ENCODE assay signal across 14 cellular contexts in genomic region chr11:2662430-2663299, GRCh38.
"Had no signal": no experiment of that assay in that cellular context is flagged by ENCODE, and none has a peak within 500 bp of the region (broad histone marks: within the 10 kb centered on the region; RNA-seq: fewer than 3 reads in every experiment).

No MANE protein-coding gene starts in this region.

- FAIRE-seq: colon had no signal

- H3K4me3 ChIP-seq: esophagus squamous epithelium, ovary, transverse colon had no signal

- ATAC-seq: activated naive CD4-positive, alpha-beta T cell treated with anti-CD3 and anti-CD28 coated beads, Interleukin-2, amount 50 U/mL, for 72 hours; activated T-cell treated with anti-CD3 and anti-CD28 coated beads, Interleukin-2, amount 50 U/mL, for 4 hours had no signal

- H3K4me1 ChIP-seq: esophagus squamous epithelium, transverse colon had no signal

- H3K27me3 ChIP-seq: esophagus squamous epithelium, ovary, transverse colon had no signal

- H3K27ac ChIP-seq: esophagus squamous epithelium, ovary, transverse colon had no signal

- H3K9me3 ChIP-seq: ovary had no signal

- DNase-seq: activated CD4-positive, alpha-beta T cell treated with anti-CD3 and anti-CD28 coated beads, Interleukin-2, amount 50 U/mL, for 4 hours; activated effector memory CD4-positive, alpha-beta T cell treated with Interleukin-2 at 50 U/mL for 16 hours; activated T-cell treated with anti-CD3 and anti-CD28 coated beads, Interleukin-2, amount 50 U/mL, for 4 hours; amniotic stem cell; esophagus squamous epithelium; hippocampal formation; kidney glomerular epithelial cell; mesendoderm; stimulated activated CD4-positive, alpha-beta T cell treated with anti-CD3 and anti-CD28 coated beads, Interleukin-2, amount 100 ng/mL, for 48 hours; stimulated activated naive CD4-positive, alpha-beta T cell treated with Interleukin-2 at 50 U/mL for 16 hours; transverse colon had no signal

- H3K36me3 ChIP-seq: ovary had no signal
